1 cellular context compared by ENCODE assay signal in the genomic region with DNA sequence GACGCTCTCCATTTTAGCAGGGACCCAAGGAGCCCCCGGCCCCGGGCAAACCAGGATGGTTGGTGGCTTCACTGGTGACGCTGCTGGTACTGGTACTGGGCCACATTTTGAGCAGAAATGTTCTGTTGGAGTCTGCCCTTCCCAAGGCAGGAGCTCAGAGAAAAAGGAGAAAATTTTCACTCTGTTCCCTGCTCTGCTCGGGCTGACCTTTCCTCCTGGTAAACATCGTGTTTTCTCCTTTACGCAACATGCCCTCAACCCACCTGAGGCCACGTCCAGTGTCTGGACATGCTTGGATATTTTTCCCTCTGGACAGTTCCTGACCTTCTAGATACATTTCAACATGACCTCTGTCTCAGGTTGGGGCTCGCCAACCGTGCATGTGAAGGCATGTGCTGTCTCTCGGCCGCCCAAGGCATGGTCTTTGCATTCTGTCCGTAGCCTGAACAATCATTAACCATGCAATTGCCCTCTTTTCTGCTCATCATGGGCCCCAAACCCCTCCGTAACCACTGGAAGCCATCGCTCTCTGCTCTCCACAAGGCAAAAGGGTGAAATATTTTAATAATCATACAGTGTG.
TF ChIP-seq lines count a peak whose summit lies in the region.

No MANE protein-coding gene starts in this region.

TF ChIP-seq in HepG2, 621 proteins besides CTCF, POLR2A, EP300 and RAD21 (continued from another document and continues in another):
- TF ChIP-seq AHDC1 (CRISPR knock-in tag; IDR thresholded peaks at IDR 0.05; ENCODE audit: borderline replicate concordance): peak; percentile 96
- peak; percentile 80; the same call in 1 of the 2 replicates for TF ChIP-seq ZNF816 (CRISPR knock-in tag; IDR thresholded peaks at IDR 0.05; ENCODE audit: borderline replicate concordance)
- peak; percentile 100 for TF ChIP-seq HNF1B (CRISPR knock-in tag; IDR thresholded peaks at IDR 0.05)
- no peak for TF ChIP-seq ZNF207 (IDR thresholded peaks at IDR 0.05; ENCODE audit: borderline replicate concordance)
- TF ChIP-seq, protein P1, sequence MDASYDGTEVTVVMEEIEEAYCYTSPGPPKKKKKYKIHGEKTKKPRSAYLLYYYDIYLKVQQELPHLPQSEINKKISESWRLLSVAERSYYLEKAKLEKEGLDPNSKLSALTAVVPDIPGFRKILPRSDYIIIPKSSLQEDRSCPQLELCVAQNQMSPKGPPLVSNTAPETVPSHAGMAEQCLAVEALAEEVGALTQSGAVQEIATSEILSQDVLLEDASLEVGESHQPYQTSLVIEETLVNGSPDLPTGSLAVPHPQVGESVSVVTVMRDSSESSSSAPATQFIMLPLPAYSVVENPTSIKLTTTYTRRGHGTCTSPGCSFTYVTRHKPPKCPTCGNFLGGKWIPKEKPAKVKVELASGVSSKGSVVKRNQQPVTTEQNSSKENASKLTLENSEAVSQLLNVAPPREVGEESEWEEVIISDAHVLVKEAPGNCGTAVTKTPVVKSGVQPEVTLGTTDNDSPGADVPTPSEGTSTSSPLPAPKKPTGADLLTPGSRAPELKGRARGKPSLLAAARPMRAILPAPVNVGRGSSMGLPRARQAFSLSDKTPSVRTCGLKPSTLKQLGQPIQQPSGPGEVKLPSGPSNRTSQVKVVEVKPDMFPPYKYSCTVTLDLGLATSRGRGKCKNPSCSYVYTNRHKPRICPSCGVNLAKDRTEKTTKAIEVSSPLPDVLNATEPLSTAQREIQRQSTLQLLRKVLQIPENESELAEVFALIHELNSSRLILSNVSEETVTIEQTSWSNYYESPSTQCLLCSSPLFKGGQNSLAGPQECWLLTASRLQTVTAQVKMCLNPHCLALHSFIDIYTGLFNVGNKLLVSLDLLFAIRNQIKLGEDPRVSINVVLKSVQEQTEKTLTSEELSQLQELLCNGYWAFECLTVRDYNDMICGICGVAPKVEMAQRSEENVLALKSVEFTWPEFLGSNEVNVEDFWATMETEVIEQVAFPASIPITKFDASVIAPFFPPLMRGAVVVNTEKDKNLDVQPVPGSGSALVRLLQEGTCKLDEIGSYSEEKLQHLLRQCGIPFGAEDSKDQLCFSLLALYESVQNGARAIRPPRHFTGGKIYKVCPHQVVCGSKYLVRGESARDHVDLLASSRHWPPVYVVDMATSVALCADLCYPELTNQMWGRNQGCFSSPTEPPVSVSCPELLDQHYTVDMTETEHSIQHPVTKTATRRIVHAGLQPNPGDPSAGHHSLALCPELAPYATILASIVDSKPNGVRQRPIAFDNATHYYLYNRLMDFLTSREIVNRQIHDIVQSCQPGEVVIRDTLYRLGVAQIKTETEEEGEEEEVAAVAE (CRISPR knock-in tag; IDR thresholded peaks at IDR 0.05; ENCODE audit: borderline replicate concordance): peak; percentile 91
- TF ChIP-seq CHD2 (IDR thresholded peaks at IDR 0.05; ENCODE audit: low read depth, low read length): no peak
- no peak for TF ChIP-seq SMARCE1 (IDR thresholded peaks at IDR 0.05; ENCODE audit: borderline replicate concordance)
- TF ChIP-seq NPAS2 (CRISPR knock-in tag; IDR thresholded peaks at IDR 0.05; ENCODE audit: borderline replicate concordance): no peak
- peak; percentile 66; the same call in 1 of the 2 replicates for TF ChIP-seq ZNF136 (CRISPR knock-in tag; IDR thresholded peaks at IDR 0.05; ENCODE audit: low read depth)
- TF ChIP-seq HOXA5 (CRISPR knock-in tag; IDR thresholded peaks at IDR 0.05): no peak; the same call in 1 of the 2 replicates
- TF ChIP-seq FOXJ3 (CRISPR knock-in tag; IDR thresholded peaks at IDR 0.05; ENCODE audit: borderline replicate concordance): peak; percentile 99
- peak; percentile 92; the same call in 1 of the 2 replicates for TF ChIP-seq ZIK1 (CRISPR knock-in tag; IDR thresholded peaks at IDR 0.05; ENCODE audit: borderline replicate concordance, low read depth)
- no peak for TF ChIP-seq PAX8 (CRISPR knock-in tag; IDR thresholded peaks at IDR 0.05; ENCODE audit: borderline replicate concordance)
- no peak for TF ChIP-seq TRIM22 (IDR thresholded peaks at IDR 0.05)
- TF ChIP-seq SMARCC2 (IDR thresholded peaks at IDR 0.05): no peak
- TF ChIP-seq, protein P2, sequence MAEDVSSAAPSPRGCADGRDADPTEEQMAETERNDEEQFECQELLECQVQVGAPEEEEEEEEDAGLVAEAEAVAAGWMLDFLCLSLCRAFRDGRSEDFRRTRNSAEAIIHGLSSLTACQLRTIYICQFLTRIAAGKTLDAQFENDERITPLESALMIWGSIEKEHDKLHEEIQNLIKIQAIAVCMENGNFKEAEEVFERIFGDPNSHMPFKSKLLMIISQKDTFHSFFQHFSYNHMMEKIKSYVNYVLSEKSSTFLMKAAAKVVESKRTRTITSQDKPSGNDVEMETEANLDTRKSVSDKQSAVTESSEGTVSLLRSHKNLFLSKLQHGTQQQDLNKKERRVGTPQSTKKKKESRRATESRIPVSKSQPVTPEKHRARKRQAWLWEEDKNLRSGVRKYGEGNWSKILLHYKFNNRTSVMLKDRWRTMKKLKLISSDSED (CRISPR knock-in tag; IDR thresholded peaks at IDR 0.05): no peak
- peak; percentile 95 for TF ChIP-seq ZNF605 (CRISPR knock-in tag; IDR thresholded peaks at IDR 0.05)
- TF ChIP-seq ZNF354B (CRISPR knock-in tag; IDR thresholded peaks at IDR 0.05): no peak
- TF ChIP-seq ZNF44 (CRISPR knock-in tag; IDR thresholded peaks at IDR 0.05): no peak
- peak; percentile 100 for TF ChIP-seq SALL1 (CRISPR knock-in tag; IDR thresholded peaks at IDR 0.05)
- TF ChIP-seq TOE1 (CRISPR knock-in tag; IDR thresholded peaks at IDR 0.05): peak; percentile 85; the same call in 1 of the 2 replicates
- no peak for TF ChIP-seq NFE2 (CRISPR knock-in tag; IDR thresholded peaks at IDR 0.05)
- TF ChIP-seq ZNF350 (CRISPR knock-in tag; IDR thresholded peaks at IDR 0.05; ENCODE audit: borderline replicate concordance, low read depth): peak; percentile 95; the same call in 1 of the 2 replicates
- TF ChIP-seq ZNF883 (CRISPR knock-in tag; IDR thresholded peaks at IDR 0.05; ENCODE audit: not compliant biosample characterization): peak; percentile 40
- TF ChIP-seq PRPF4 (IDR thresholded peaks at IDR 0.05; ENCODE audit: low read depth, low read length, poor library complexity, severe bottlenecking): no peak
- TF ChIP-seq ZNF256 (CRISPR knock-in tag; conservative IDR thresholded peaks at IDR 0.05): peak; percentile 91; the same call in 1 of the 2 replicates
- no peak for TF ChIP-seq ZBTB14 (CRISPR knock-in tag; IDR thresholded peaks at IDR 0.05)
- peak; percentile 92; the same call in 1 of the 2 replicates for TF ChIP-seq ZBTB7A (CRISPR knock-in tag; IDR thresholded peaks at IDR 0.05)
- peak; percentile 93 for TF ChIP-seq CBX1 (IDR thresholded peaks at IDR 0.05; ENCODE audit: low read depth)
- TF ChIP-seq, protein P3, sequence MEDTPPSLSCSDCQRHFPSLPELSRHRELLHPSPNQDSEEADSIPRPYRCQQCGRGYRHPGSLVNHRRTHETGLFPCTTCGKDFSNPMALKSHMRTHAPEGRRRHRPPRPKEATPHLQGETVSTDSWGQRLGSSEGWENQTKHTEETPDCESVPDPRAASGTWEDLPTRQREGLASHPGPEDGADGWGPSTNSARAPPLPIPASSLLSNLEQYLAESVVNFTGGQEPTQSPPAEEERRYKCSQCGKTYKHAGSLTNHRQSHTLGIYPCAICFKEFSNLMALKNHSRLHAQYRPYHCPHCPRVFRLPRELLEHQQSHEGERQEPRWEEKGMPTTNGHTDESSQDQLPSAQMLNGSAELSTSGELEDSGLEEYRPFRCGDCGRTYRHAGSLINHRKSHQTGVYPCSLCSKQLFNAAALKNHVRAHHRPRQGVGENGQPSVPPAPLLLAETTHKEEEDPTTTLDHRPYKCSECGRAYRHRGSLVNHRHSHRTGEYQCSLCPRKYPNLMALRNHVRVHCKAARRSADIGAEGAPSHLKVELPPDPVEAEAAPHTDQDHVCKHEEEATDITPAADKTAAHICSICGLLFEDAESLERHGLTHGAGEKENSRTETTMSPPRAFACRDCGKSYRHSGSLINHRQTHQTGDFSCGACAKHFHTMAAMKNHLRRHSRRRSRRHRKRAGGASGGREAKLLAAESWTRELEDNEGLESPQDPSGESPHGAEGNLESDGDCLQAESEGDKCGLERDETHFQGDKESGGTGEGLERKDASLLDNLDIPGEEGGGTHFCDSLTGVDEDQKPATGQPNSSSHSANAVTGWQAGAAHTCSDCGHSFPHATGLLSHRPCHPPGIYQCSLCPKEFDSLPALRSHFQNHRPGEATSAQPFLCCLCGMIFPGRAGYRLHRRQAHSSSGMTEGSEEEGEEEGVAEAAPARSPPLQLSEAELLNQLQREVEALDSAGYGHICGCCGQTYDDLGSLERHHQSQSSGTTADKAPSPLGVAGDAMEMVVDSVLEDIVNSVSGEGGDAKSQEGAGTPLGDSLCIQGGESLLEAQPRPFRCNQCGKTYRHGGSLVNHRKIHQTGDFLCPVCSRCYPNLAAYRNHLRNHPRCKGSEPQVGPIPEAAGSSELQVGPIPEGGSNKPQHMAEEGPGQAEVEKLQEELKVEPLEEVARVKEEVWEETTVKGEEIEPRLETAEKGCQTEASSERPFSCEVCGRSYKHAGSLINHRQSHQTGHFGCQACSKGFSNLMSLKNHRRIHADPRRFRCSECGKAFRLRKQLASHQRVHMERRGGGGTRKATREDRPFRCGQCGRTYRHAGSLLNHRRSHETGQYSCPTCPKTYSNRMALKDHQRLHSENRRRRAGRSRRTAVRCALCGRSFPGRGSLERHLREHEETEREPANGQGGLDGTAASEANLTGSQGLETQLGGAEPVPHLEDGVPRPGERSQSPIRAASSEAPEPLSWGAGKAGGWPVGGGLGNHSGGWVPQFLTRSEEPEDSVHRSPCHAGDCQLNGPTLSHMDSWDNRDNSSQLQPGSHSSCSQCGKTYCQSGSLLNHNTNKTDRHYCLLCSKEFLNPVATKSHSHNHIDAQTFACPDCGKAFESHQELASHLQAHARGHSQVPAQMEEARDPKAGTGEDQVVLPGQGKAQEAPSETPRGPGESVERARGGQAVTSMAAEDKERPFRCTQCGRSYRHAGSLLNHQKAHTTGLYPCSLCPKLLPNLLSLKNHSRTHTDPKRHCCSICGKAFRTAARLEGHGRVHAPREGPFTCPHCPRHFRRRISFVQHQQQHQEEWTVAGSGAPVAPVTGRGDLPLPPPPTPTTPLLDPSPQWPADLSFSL (CRISPR knock-in tag; IDR thresholded peaks at IDR 0.05): no peak
